Comparison of ENCODE assay signal across 1 cellular context in the genomic region with DNA sequence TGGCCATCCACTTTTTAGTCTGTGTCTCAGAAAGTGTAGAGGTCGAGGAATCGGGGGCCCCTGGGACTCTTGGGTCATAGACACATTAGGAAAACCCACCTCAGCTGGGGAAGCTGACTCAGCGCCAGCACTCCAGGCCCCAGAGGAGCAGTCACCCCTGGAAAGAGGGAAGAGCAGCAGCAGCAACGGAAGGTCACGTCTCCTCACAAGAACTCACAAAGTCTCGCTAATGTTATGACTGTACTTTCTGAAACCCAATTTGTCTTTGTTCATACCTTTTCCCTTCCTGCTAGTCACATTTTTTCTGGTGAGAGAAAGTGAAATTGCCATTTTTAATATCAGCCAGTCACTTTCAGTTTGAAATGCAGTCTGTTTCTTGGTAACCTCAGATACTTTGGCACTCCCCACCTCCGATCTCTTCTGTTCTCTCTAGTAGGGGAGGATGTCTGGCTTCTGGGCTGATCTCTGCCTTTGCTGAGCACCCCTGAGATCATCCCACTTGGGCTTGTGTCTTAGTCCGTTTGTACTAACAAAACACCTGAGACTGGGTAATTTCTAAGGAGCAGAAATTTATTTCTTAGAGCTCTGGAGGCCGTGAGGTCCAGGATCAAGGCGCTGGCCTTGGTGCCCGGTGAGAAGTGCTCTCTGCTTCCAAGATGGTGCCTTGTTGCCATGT.
TF ChIP-seq lines count a peak whose summit lies in the region.

No MANE protein-coding gene starts in this region.

TF ChIP-seq in GM12878, 131 proteins besides CTCF, POLR2A, EP300 and RAD21 (continued from another document and continues in another):
- TF ChIP-seq, protein P1, sequence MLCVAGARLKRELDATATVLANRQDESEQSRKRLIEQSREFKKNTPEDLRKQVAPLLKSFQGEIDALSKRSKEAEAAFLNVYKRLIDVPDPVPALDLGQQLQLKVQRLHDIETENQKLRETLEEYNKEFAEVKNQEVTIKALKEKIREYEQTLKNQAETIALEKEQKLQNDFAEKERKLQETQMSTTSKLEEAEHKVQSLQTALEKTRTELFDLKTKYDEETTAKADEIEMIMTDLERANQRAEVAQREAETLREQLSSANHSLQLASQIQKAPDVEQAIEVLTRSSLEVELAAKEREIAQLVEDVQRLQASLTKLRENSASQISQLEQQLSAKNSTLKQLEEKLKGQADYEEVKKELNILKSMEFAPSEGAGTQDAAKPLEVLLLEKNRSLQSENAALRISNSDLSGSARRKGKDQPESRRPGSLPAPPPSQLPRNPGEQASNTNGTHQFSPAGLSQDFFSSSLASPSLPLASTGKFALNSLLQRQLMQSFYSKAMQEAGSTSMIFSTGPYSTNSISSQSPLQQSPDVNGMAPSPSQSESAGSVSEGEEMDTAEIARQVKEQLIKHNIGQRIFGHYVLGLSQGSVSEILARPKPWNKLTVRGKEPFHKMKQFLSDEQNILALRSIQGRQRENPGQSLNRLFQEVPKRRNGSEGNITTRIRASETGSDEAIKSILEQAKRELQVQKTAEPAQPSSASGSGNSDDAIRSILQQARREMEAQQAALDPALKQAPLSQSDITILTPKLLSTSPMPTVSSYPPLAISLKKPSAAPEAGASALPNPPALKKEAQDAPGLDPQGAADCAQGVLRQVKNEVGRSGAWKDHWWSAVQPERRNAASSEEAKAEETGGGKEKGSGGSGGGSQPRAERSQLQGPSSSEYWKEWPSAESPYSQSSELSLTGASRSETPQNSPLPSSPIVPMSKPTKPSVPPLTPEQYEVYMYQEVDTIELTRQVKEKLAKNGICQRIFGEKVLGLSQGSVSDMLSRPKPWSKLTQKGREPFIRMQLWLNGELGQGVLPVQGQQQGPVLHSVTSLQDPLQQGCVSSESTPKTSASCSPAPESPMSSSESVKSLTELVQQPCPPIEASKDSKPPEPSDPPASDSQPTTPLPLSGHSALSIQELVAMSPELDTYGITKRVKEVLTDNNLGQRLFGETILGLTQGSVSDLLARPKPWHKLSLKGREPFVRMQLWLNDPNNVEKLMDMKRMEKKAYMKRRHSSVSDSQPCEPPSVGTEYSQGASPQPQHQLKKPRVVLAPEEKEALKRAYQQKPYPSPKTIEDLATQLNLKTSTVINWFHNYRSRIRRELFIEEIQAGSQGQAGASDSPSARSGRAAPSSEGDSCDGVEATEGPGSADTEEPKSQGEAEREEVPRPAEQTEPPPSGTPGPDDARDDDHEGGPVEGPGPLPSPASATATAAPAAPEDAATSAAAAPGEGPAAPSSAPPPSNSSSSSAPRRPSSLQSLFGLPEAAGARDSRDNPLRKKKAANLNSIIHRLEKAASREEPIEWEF (IDR thresholded peaks at IDR 0.05; ENCODE audit: insufficient replicate concordance, low read depth, low read length): peak; percentile 53
- TF ChIP-seq GATAD2B (conservative IDR thresholded peaks at IDR 0.05; ENCODE audit: low read depth) (peak; percentile 97), ASH2L (IDR thresholded peaks at IDR 0.05; ENCODE audit: borderline replicate concordance, low read depth) (no peak), CHD2 (IDR thresholded peaks at IDR 0.05; ENCODE audit: borderline replicate concordance, low read depth, low read length) (peak; percentile 66; the same call in 1 of the 2 replicates), RCOR1 (conservative IDR thresholded peaks at IDR 0.05; ENCODE audit: low read depth, low read length) (no peak; the same call in 1 of the 2 replicates), GABPA (IDR thresholded peaks at IDR 0.05; ENCODE audit: low read depth) (peak; percentile 68), SMC3 (IDR thresholded peaks at IDR 0.05; ENCODE audit: borderline replicate concordance, low read length) (no peak), SREBF2 (IDR thresholded peaks at IDR 0.05; ENCODE audit: low read length) (no peak), EZH2 (IDR thresholded peaks at IDR 0.05; ENCODE audit: borderline replicate concordance, control insufficient read depth, low read depth, low read length) (no peak), CREB1 (IDR thresholded peaks at IDR 0.05; ENCODE audit: low read depth) (peak; percentile 55; the same call in 1 of the 2 replicates), TARDBP (IDR thresholded peaks at IDR 0.05; ENCODE audit: borderline replicate concordance) (no peak), HDAC6 (IDR thresholded peaks at IDR 0.05; ENCODE audit: unreplicated experiment) (no peak), TCF3 (IDR thresholded peaks at IDR 0.05; ENCODE audit: borderline replicate concordance, insufficient read depth, low read depth, low read length) (0 out of 2 replicates have a peak, but pooled peaks have one; percentile 52), CBX3 (IDR thresholded peaks at IDR 0.05; ENCODE audit: borderline replicate concordance, low read depth) (no peak), TAF1 (IDR thresholded peaks at IDR 0.05; ENCODE audit: borderline replicate concordance, low read depth, low read length) (no peak; the same call in 1 of the 2 replicates), ESRRA (IDR thresholded peaks at IDR 0.05; ENCODE audit: low read length) (peak; percentile 84; the same call in 1 of the 2 replicates), RFX5 (IDR thresholded peaks at IDR 0.05; ENCODE audit: low read depth, low read length) (0 out of 2 replicates have a peak, but pooled peaks have one; percentile 17), HDGF (IDR thresholded peaks at IDR 0.05) (no peak), SREBF1 (IDR thresholded peaks at IDR 0.05; ENCODE audit: low read length) (no peak), HCFC1 (IDR thresholded peaks at IDR 0.05; ENCODE audit: low read length) (no peak), POLR2AphosphoS5 (IDR thresholded peaks at IDR 0.05; ENCODE audit: low read length) (no peak), MXI1 (IDR thresholded peaks at IDR 0.05; ENCODE audit: low read depth, low read length) (no peak; the same call in 1 of the 2 replicates), HDAC2 (IDR thresholded peaks at IDR 0.05) (no peak), NR2F1 (conservative IDR thresholded peaks at IDR 0.05) (peak; percentile 99), JUNB (IDR thresholded peaks at IDR 0.05) (peak; percentile 98), RELA (IDR thresholded peaks at IDR 0.05; ENCODE audit: borderline replicate concordance, partially characterized antibody) (peak; percentile 20), SP1 (IDR thresholded peaks at IDR 0.05; ENCODE audit: low read depth, low read length) (peak; percentile 47), NFIC (IDR thresholded peaks at IDR 0.05; ENCODE audit: low read depth, low read length) (peak; percentile 97), NFXL1 (IDR thresholded peaks at IDR 0.05; ENCODE audit: borderline replicate concordance) (0 out of 2 replicates have a peak, but pooled peaks have one; percentile 79), SIN3A (IDR thresholded peaks at IDR 0.05; ENCODE audit: low read depth, low read length) (no peak), SMAD1 (IDR thresholded peaks at IDR 0.05; ENCODE audit: low read depth, partially characterized antibody) (no peak), SUPT20H (IDR thresholded peaks at IDR 0.05; ENCODE audit: borderline replicate concordance, control insufficient read depth, low read depth, low read length) (no peak), SPI1 (IDR thresholded peaks at IDR 0.05; ENCODE audit: borderline replicate concordance, insufficient read depth, low read depth, low read length) (peak; percentile 67; the same call in 1 of the 2 replicates)
- TF ChIP-seq, protein P2, sequence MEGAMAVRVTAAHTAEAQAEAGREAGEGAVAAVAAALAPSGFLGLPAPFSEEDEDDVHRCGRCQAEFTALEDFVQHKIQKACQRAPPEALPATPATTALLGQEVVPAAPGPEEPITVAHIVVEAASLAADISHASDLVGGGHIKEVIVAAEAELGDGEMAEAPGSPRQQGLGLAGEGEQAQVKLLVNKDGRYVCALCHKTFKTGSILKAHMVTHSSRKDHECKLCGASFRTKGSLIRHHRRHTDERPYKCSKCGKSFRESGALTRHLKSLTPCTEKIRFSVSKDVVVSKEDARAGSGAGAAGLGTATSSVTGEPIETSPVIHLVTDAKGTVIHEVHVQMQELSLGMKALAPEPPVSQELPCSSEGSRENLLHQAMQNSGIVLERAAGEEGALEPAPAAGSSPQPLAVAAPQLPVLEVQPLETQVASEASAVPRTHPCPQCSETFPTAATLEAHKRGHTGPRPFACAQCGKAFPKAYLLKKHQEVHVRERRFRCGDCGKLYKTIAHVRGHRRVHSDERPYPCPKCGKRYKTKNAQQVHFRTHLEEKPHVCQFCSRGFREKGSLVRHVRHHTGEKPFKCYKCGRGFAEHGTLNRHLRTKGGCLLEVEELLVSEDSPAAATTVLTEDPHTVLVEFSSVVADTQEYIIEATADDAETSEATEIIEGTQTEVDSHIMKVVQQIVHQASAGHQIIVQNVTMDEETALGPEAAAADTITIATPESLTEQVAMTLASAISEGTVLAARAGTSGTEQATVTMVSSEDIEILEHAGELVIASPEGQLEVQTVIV (IDR thresholded peaks at IDR 0.05; ENCODE audit: borderline replicate concordance, partially characterized antibody): no peak
- TF ChIP-seq, protein P3, sequence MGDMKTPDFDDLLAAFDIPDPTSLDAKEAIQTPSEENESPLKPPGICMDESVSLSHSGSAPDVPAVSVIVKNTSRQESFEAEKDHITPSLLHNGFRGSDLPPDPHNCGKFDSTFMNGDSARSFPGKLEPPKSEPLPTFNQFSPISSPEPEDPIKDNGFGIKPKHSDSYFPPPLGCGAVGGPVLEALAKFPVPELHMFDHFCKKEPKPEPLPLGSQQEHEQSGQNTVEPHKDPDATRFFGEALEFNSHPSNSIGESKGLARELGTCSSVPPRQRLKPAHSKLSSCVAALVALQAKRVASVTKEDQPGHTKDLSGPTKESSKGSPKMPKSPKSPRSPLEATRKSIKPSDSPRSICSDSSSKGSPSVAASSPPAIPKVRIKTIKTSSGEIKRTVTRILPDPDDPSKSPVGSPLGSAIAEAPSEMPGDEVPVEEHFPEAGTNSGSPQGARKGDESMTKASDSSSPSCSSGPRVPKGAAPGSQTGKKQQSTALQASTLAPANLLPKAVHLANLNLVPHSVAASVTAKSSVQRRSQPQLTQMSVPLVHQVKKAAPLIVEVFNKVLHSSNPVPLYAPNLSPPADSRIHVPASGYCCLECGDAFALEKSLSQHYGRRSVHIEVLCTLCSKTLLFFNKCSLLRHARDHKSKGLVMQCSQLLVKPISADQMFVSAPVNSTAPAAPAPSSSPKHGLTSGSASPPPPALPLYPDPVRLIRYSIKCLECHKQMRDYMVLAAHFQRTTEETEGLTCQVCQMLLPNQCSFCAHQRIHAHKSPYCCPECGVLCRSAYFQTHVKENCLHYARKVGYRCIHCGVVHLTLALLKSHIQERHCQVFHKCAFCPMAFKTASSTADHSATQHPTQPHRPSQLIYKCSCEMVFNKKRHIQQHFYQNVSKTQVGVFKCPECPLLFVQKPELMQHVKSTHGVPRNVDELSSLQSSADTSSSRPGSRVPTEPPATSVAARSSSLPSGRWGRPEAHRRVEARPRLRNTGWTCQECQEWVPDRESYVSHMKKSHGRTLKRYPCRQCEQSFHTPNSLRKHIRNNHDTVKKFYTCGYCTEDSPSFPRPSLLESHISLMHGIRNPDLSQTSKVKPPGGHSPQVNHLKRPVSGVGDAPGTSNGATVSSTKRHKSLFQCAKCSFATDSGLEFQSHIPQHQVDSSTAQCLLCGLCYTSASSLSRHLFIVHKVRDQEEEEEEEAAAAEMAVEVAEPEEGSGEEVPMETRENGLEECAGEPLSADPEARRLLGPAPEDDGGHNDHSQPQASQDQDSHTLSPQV (IDR thresholded peaks at IDR 0.05): no peak; the same call in 1 of the 2 replicates
- TF ChIP-seq, protein P4, sequence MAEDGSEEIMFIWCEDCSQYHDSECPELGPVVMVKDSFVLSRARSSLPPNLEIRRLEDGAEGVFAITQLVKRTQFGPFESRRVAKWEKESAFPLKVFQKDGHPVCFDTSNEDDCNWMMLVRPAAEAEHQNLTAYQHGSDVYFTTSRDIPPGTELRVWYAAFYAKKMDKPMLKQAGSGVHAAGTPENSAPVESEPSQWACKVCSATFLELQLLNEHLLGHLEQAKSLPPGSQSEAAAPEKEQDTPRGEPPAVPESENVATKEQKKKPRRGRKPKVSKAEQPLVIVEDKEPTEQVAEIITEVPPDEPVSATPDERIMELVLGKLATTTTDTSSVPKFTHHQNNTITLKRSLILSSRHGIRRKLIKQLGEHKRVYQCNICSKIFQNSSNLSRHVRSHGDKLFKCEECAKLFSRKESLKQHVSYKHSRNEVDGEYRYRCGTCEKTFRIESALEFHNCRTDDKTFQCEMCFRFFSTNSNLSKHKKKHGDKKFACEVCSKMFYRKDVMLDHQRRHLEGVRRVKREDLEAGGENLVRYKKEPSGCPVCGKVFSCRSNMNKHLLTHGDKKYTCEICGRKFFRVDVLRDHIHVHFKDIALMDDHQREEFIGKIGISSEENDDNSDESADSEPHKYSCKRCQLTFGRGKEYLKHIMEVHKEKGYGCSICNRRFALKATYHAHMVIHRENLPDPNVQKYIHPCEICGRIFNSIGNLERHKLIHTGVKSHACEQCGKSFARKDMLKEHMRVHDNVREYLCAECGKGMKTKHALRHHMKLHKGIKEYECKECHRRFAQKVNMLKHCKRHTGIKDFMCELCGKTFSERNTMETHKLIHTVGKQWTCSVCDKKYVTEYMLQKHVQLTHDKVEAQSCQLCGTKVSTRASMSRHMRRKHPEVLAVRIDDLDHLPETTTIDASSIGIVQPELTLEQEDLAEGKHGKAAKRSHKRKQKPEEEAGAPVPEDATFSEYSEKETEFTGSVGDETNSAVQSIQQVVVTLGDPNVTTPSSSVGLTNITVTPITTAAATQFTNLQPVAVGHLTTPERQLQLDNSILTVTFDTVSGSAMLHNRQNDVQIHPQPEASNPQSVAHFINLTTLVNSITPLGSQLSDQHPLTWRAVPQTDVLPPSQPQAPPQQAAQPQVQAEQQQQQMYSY (CRISPR knock-in tag; IDR thresholded peaks at IDR 0.05): no peak
- TF ChIP-seq, protein P5, sequence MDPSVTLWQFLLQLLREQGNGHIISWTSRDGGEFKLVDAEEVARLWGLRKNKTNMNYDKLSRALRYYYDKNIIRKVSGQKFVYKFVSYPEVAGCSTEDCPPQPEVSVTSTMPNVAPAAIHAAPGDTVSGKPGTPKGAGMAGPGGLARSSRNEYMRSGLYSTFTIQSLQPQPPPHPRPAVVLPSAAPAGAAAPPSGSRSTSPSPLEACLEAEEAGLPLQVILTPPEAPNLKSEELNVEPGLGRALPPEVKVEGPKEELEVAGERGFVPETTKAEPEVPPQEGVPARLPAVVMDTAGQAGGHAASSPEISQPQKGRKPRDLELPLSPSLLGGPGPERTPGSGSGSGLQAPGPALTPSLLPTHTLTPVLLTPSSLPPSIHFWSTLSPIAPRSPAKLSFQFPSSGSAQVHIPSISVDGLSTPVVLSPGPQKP (IDR thresholded peaks at IDR 0.05; ENCODE audit: low read depth, low read length): 0 out of 2 replicates have a peak, but pooled peaks have one; percentile 41
